ENCODE assay signal across 40 cellular contexts in the genomic region with DNA sequence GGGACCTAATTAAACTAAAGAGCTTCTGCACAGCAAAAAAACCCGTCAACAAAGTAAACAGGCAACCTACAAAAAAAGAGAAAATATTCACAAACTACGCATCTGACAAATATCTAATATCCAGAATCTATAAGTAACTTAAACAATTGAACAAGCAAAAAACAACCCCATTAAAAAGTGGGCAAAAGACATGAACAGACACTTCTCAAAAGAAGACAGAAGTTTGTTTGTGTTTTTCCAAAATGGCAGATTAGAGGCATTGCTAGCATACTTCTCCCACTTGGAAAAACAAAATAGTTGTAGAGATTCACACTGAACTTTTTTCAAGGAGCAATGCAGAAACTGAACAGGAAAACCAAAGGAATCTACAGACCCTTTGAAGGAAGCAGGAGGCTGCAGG.
"Had no signal": no experiment of that assay in that cellular context is flagged by ENCODE, and none has a peak within 500 bp of the region (broad histone marks: within the 10 kb centered on the region; RNA-seq: fewer than 3 reads in every experiment).

No MANE protein-coding gene starts in this region.

- H3K27me3 Mint-ChIP-seq: activated naive CD4-positive, alpha-beta T cell treated with anti-CD3 and anti-CD28 coated beads, Interleukin-2, amount 10 ng/mL, durations not matched to agents 7 days and 5 days; activated naive CD4-positive, alpha-beta T cell treated with anti-CD3 and anti-CD28 coated beads, Interleukin-2, amount 50 U/mL, for 24 hours; activated naive CD8-positive, alpha-beta T cell; activated naive CD8-positive, alpha-beta T cell treated with anti-CD3 and anti-CD28 coated beads for 36 hours; activated naive CD8-positive, alpha-beta T cell treated with anti-CD3 and anti-CD28 coated beads, Interleukin-2, amount 10 ng/mL, durations not matched to agents 7 days and 5 days; activated naive CD8-positive, alpha-beta T cell treated with anti-CD3 and anti-CD28 coated beads, Interleukin-2, amount 50 U/mL, for 24 hours; activated T-cell treated with anti-CD3 and anti-CD28 coated beads, Interleukin-2, amount 50 U/mL, for 24 hours; activated T-helper 17 cell treated with anti-CD3 and anti-CD28 coated beads, Interleukin-2, amount 50 U/mL, for 72 hours; central memory CD8-positive, alpha-beta T cell had no signal

- ATAC-seq: activated naive CD4-positive, alpha-beta T cell treated with anti-CD3 and anti-CD28 coated beads, Interleukin-2, amount 50 U/mL, for 72 hours; activated naive CD8-positive, alpha-beta T cell treated with anti-CD3 and anti-CD28 coated beads, Interleukin-2, amount 50 U/mL, for 24 hours; activated T-cell treated with anti-CD3 and anti-CD28 coated beads, Interleukin-2, amount 50 U/mL, for 4 hours; activated T-cell treated with anti-CD3 and anti-CD28 coated beads, Interleukin-2, amount 50 U/mL, for 72 hours; activated T-helper 17 cell treated with anti-CD3 and anti-CD28 coated beads, Interleukin-2, amount 50 U/mL, for 72 hours; body of pancreas had no signal

- DNase-seq: activated effector memory CD4-positive, alpha-beta T cell treated with anti-CD3 and anti-CD28 coated beads, Interleukin-2, amount 50 U/mL, for 16 hours; activated effector memory CD4-positive, alpha-beta T cell treated with Interleukin-2 at 50 U/mL for 16 hours; activated gamma-delta T cell; activated gamma-delta T cell treated with Interleukin-2 at 50 U/mL for 16 hours; activated naive CD4-positive, alpha-beta T cell; activated naive CD4-positive, alpha-beta T cell treated with anti-CD3 and anti-CD28 coated beads for 36 hours; activated naive CD4-positive, alpha-beta T cell treated with anti-CD3 and anti-CD28 coated beads, Interleukin-2, amount 10 ng/mL, durations not matched to agents 7 days and 5 days; activated naive CD4-positive, alpha-beta T cell treated with anti-CD3 and anti-CD28 coated beads, Interleukin-2, amount 50 U/mL, for 16 hours; activated naive CD4-positive, alpha-beta T cell treated with Interleukin-2 at 50 U/mL for 16 hours; activated naive CD8-positive, alpha-beta T cell treated with anti-CD3 and anti-CD28 coated beads for 36 hours; activated naive CD8-positive, alpha-beta T cell treated with anti-CD3 and anti-CD28 coated beads, Interleukin-2, amount 10 ng/mL, durations not matched to agents 7 days and 5 days; activated naive CD8-positive, alpha-beta T cell treated with anti-CD3 and anti-CD28 coated beads, Interleukin-2, amount 50 U/mL, for 24 hours; activated T-cell treated with anti-CD3 and anti-CD28 coated beads, Interleukin-2, amount 50 U/mL, for 1 hour; activated T-cell treated with anti-CD3 and anti-CD28 coated beads, Interleukin-2, amount 50 U/mL, for 24 hours; activated T-cell treated with anti-CD3 and anti-CD28 coated beads, Interleukin-2, amount 50 U/mL, for 4 hours; activated T-cell treated with anti-CD3 and anti-CD28 coated beads, Interleukin-2, amount 50 U/mL, for 48 hours; activated T-cell treated with anti-CD3 and anti-CD28 coated beads, Interleukin-2, amount 50 U/mL, for 72 hours; adrenal gland; amniotic stem cell; amygdala; anterior cingulate cortex; aorta; body of pancreas; brain microvascular endothelial cell; caudate nucleus; central memory CD4-positive, alpha-beta T cell; cerebellar nuclear complex had no signal

- H3K27ac Mint-ChIP-seq: activated naive CD4-positive, alpha-beta T cell treated with anti-CD3 and anti-CD28 coated beads for 36 hours; activated naive CD4-positive, alpha-beta T cell treated with anti-CD3 and anti-CD28 coated beads, Interleukin-2, amount 10 ng/mL, durations not matched to agents 7 days and 5 days; activated naive CD4-positive, alpha-beta T cell treated with anti-CD3 and anti-CD28 coated beads, Interleukin-2, amount 50 U/mL, for 24 hours; activated naive CD4-positive, alpha-beta T cell treated with anti-CD3 and anti-CD28 coated beads, Interleukin-2, amount 50 U/mL, for 72 hours; activated naive CD8-positive, alpha-beta T cell; activated naive CD8-positive, alpha-beta T cell treated with anti-CD3 and anti-CD28 coated beads for 36 hours; activated naive CD8-positive, alpha-beta T cell treated with anti-CD3 and anti-CD28 coated beads, Interleukin-2, amount 10 ng/mL, durations not matched to agents 7 days and 5 days; activated naive CD8-positive, alpha-beta T cell treated with anti-CD3 and anti-CD28 coated beads, Interleukin-2, amount 50 U/mL, for 24 hours; activated T-cell treated with anti-CD3 and anti-CD28 coated beads, Interleukin-2, amount 50 U/mL, for 24 hours; activated T-cell treated with anti-CD3 and anti-CD28 coated beads, Interleukin-2, amount 50 U/mL, for 72 hours; activated T-helper 1 cell treated with anti-CD3 and anti-CD28 coated beads, Interleukin-12 subunit alpha, Interleukin-12 subunit beta, Interleukin-2, Interleukin-4 antibody, amounts not matched to agents 30 ng/mL and 10 ng/mL and 1 ng/mL, durations not matched to agents 14 hours and 24 hours and 36 hours; activated T-helper 17 cell treated with anti-CD3 and anti-CD28 coated beads, Interleukin-2, amount 50 U/mL, for 72 hours; activated T-helper 2 cell treated with anti-CD3 and anti-CD28 coated beads, Interferon-gamma antibody, Interleukin-2, Interleukin-4, amounts not matched to agents 10 μg/mL and 5 μg/mL and 100 μg/mL, durations not matched to agents 14 hours and 24 hours and 36 hours; brain had no signal

- H3K36me3 ChIP-seq: adrenal gland, brain microvascular endothelial cell, breast epithelium, cardiac muscle cell had no signal

- H3K9me3 ChIP-seq: body of pancreas had no signal

- H3K4me3 Mint-ChIP-seq: activated naive CD4-positive, alpha-beta T cell treated with anti-CD3 and anti-CD28 coated beads for 36 hours; activated naive CD4-positive, alpha-beta T cell treated with anti-CD3 and anti-CD28 coated beads, Interleukin-2, amount 10 ng/mL, durations not matched to agents 7 days and 5 days; activated naive CD4-positive, alpha-beta T cell treated with anti-CD3 and anti-CD28 coated beads, Interleukin-2, amount 50 U/mL, for 24 hours; activated naive CD8-positive, alpha-beta T cell; activated naive CD8-positive, alpha-beta T cell treated with anti-CD3 and anti-CD28 coated beads for 36 hours; activated naive CD8-positive, alpha-beta T cell treated with anti-CD3 and anti-CD28 coated beads, Interleukin-2, amount 10 ng/mL, durations not matched to agents 7 days and 5 days; activated naive CD8-positive, alpha-beta T cell treated with anti-CD3 and anti-CD28 coated beads, Interleukin-2, amount 50 U/mL, for 24 hours; activated T-cell treated with anti-CD3 and anti-CD28 coated beads, Interleukin-2, amount 50 U/mL, for 24 hours; activated T-cell treated with anti-CD3 and anti-CD28 coated beads, Interleukin-2, amount 50 U/mL, for 4 hours; activated T-cell treated with anti-CD3 and anti-CD28 coated beads, Interleukin-2, amount 50 U/mL, for 72 hours; activated T-helper 1 cell treated with anti-CD3 and anti-CD28 coated beads, Interleukin-12 subunit alpha, Interleukin-12 subunit beta, Interleukin-2, Interleukin-4 antibody, amounts not matched to agents 30 ng/mL and 10 ng/mL and 1 ng/mL, durations not matched to agents 14 hours and 24 hours and 36 hours; activated T-helper 17 cell treated with anti-CD3 and anti-CD28 coated beads, Interleukin-2, amount 50 U/mL, for 72 hours; brain; central memory CD8-positive, alpha-beta T cell had no signal

- H3K4me1 ChIP-seq: adrenal gland, ascending aorta, body of pancreas, breast epithelium had no signal

- H3K4me3 ChIP-seq: adrenal gland, ascending aorta, body of pancreas, breast epithelium, cardiac muscle cell had no signal

- H3K27ac ChIP-seq: adrenal gland, ascending aorta, body of pancreas, brain microvascular endothelial cell, breast epithelium, cardiac muscle cell had no signal

- H3K27me3 ChIP-seq: adrenal gland, ascending aorta, body of pancreas, brain microvascular endothelial cell, breast epithelium, cardiac muscle cell had no signal

- H3K4me1 Mint-ChIP-seq: activated naive CD4-positive, alpha-beta T cell treated with anti-CD3 and anti-CD28 coated beads, Interleukin-2, amount 10 ng/mL, durations not matched to agents 7 days and 5 days; activated naive CD4-positive, alpha-beta T cell treated with anti-CD3 and anti-CD28 coated beads, Interleukin-2, amount 50 U/mL, for 24 hours; activated naive CD8-positive, alpha-beta T cell treated with anti-CD3 and anti-CD28 coated beads for 36 hours; activated naive CD8-positive, alpha-beta T cell treated with anti-CD3 and anti-CD28 coated beads, Interleukin-2, amount 10 ng/mL, durations not matched to agents 7 days and 5 days; activated naive CD8-positive, alpha-beta T cell treated with anti-CD3 and anti-CD28 coated beads, Interleukin-2, amount 50 U/mL, for 24 hours; activated T-helper 17 cell treated with anti-CD3 and anti-CD28 coated beads, Interleukin-2, amount 50 U/mL, for 72 hours; brain; central memory CD8-positive, alpha-beta T cell had no signal

- FAIRE-seq: astrocyte, bronchial epithelial cell had no signal
